ENCODE assay signal across 9 cellular contexts in genomic region chr16:4477966-4478365, GRCh38. TPM values are rescaled to one million over a fixed set of nuclear protein-coding genes. Genes with fewer than 3 reads are reported as not detected.
DNase-seq lines count a peak whose midpoint lies in the region; ATAC-seq and FAIRE-seq lines count a peak whose summit lies in the region.
"Had no signal": no experiment of that assay in that cellular context is flagged by ENCODE, and none has a peak within 500 bp of the region (broad histone marks: within the 10 kb centered on the region; RNA-seq: fewer than 3 reads in every experiment).

No MANE protein-coding gene starts in this region.

- H3K36me3 ChIP-seq in small intestine (ENCODE audit: control insufficient read depth in 2 of 2, insufficient read depth in 2 of 2, low read length in 2 of 2), result no peaks in the 10 kb centered on the region

- H3K27me3 Mint-ChIP-seq in activated naive CD8-positive, alpha-beta T cell treated with anti-CD3 and anti-CD28 coated beads, Interleukin-2, amount 10 ng/mL, durations not matched to agents 7 days and 5 days, result no peaks in the 10 kb centered on the region
- H3K27me3 Mint-ChIP-seq in memory B cell, result no peaks in the 10 kb centered on the region

- no peaks in the 10 kb centered on the region for H3K27me3 ChIP-seq in small intestine (ENCODE audit: control insufficient read depth in 2 of 2, insufficient read depth in 2 of 2, low read length in 2 of 2)

- peak overlapping the region; percentile 95 for H3K4me3 Mint-ChIP-seq in activated naive CD8-positive, alpha-beta T cell treated with anti-CD3 and anti-CD28 coated beads, Interleukin-2, amount 10 ng/mL, durations not matched to agents 7 days and 5 days
- H3K4me3 Mint-ChIP-seq in memory B cell, result peak overlapping the region; percentile 62

- no peaks in the 10 kb centered on the region for H3K9me3 Mint-ChIP-seq in activated naive CD8-positive, alpha-beta T cell treated with anti-CD3 and anti-CD28 coated beads, Interleukin-2, amount 10 ng/mL, durations not matched to agents 7 days and 5 days
- no peaks in the 10 kb centered on the region for H3K9me3 Mint-ChIP-seq in memory B cell

- POLR2A ChIA-PET in activated naive CD8-positive, alpha-beta T cell treated with anti-CD3 and anti-CD28 coated beads, Interleukin-2, amount 10 ng/mL, durations not matched to agents 7 days and 5 days (lab: Charles Lee), result interaction anchor here (0.6 to 6.6 kb wide), 7 partner anchors 10 to 216 kb away, joined by 3 to 112 read pairs (median 21); partner anchors contain the start of genes CORO7 and NUDT16L1

- no peak for ATAC-seq in activated naive CD8-positive, alpha-beta T cell treated with anti-CD3 and anti-CD28 coated beads, Interleukin-2, amount 10 ng/mL, durations not matched to agents 7 days and 5 days (ENCODE audit: low read depth)
- no peak for ATAC-seq in memory B cell (ENCODE audit: low read depth)
- ATAC-seq in left lobe of liver, result no peak
- ATAC-seq in HG03039 (IDR thresholded peaks at IDR 0.05; ENCODE audit: unreplicated experiment), result no peak

- in situ Hi-C loops in Caki2 (cut with HindIII; ENCODE audit: low pct_unique_long_range_greater_than_20kb, low sequenced_read_pairs), result no loop called here

- H3K4me1 Mint-ChIP-seq in activated naive CD8-positive, alpha-beta T cell treated with anti-CD3 and anti-CD28 coated beads, Interleukin-2, amount 10 ng/mL, durations not matched to agents 7 days and 5 days, result peaks cover 42% of the 10 kb centered on the region
- peaks cover 17% of the 10 kb centered on the region for H3K4me1 Mint-ChIP-seq in memory B cell

- peaks cover 17% of the 10 kb centered on the region for H3K36me3 Mint-ChIP-seq in activated naive CD8-positive, alpha-beta T cell treated with anti-CD3 and anti-CD28 coated beads, Interleukin-2, amount 10 ng/mL, durations not matched to agents 7 days and 5 days
- H3K36me3 Mint-ChIP-seq in memory B cell, result peaks cover 2% of the 10 kb centered on the region

- no peak for FAIRE-seq in small intestine (lab: Jason Lieb, UNC)
- FAIRE-seq: islet of Langerhans had no signal

- H3K27ac Mint-ChIP-seq in activated naive CD8-positive, alpha-beta T cell treated with anti-CD3 and anti-CD28 coated beads, Interleukin-2, amount 10 ng/mL, durations not matched to agents 7 days and 5 days, result peak overlapping the region; percentile 89
- H3K27ac Mint-ChIP-seq in memory B cell, result no peak overlapping the region

- peak; percentile 61 for DNase-seq in Caki2 (ENCODE audit: low read depth)
- no peak for DNase-seq in Jurkat, Clone E6-1 (ENCODE audit: low read depth, low spot score)
- no peak for DNase-seq in activated naive CD8-positive, alpha-beta T cell treated with anti-CD3 and anti-CD28 coated beads, Interleukin-2, amount 10 ng/mL, durations not matched to agents 7 days and 5 days
- no peak for DNase-seq in memory B cell (ENCODE audit: low spot score in 2 of 2)
- DNase-seq in small intestine, result no peak
- no peak for DNase-seq in left lobe of liver (ENCODE audit: low spot score)
- DNase-seq in activated CD4-positive, CD25-positive, alpha-beta regulatory T cell (lab: John Stamatoyannopoulos, UW), result no peak

- peaks cover 0 to 2% of the 10 kb centered on the region in 2 donors for H3K4me1 ChIP-seq in small intestine (ENCODE audit: control insufficient read depth in 2 of 2, insufficient read depth in 1 of 2, low read depth in 1 of 2, low read length in 1 of 2)

- no peaks in the 10 kb centered on the region for H3K9me3 ChIP-seq in small intestine (ENCODE audit: control insufficient read depth, low read depth)

- H3K27ac ChIP-seq in small intestine (ENCODE audit: low read depth in 1 of 2, low read length in 1 of 2), result no peak overlapping the region

- H3K4me3 ChIP-seq in Jurkat, Clone E6-1 (ENCODE audit: low read length), result peak overlapping the region; percentile 82; the same call in 1 of the 2 replicates
- H3K4me3 ChIP-seq in small intestine (ENCODE audit: low read depth in 1 of 2, low read length in 2 of 2), result no peak overlapping the region

- 60 to 71% (median 62%) methylated on average over 2 of the region's 2 CpGs for WGBS in small intestine, 3 donors

RNA-seq across cellular contexts. Expression of gene HMOX2, which starts 1.8 kb away (rescaled TPM):
- total RNA-seq in Caki2 (2014; rRNA removed; shearing (Covaris generic); ENCODE audit: low replicate concordance), result 59.7 and 65.0 TPM in 2 replicates
- polyA plus RNA-seq in Jurkat, Clone E6-1 (2012; ENCODE audit: insufficient read depth, insufficient read length), result 121 TPM
- 10 to 100 TPM; 84.5 to 86.9 TPM for total RNA-seq in activated naive CD8-positive, alpha-beta T cell treated with anti-CD3 and anti-CD28 coated beads, Interleukin-2, amount 10 ng/mL, durations not matched to agents 7 days and 5 days
- polyA plus RNA-seq in small intestine, result 10 to 100 TPM; 62.7 to 89.7 (median 86.5) TPM
- 44.9 TPM for total RNA-seq in left lobe of liver

RNA-seq across cellular contexts. Expression of gene NMRAL1, which starts 3.5 kb away (rescaled TPM):
- total RNA-seq in Caki2 (2014; rRNA removed; shearing (Covaris generic); ENCODE audit: low replicate concordance), result 211 and 290 TPM in 2 replicates
- 272 TPM for polyA plus RNA-seq in Jurkat, Clone E6-1 (2012; ENCODE audit: insufficient read depth, insufficient read length)
- 10 to 100 TPM; 64.5 to 64.6 TPM for total RNA-seq in activated naive CD8-positive, alpha-beta T cell treated with anti-CD3 and anti-CD28 coated beads, Interleukin-2, amount 10 ng/mL, durations not matched to agents 7 days and 5 days
- 10 to 100 TPM; 53.9 to 70.9 (median 58.1) TPM for polyA plus RNA-seq in small intestine
- 38.3 TPM for total RNA-seq in left lobe of liver

RNA-seq across cellular contexts. Expression of gene DNAJA3, which starts 52.3 kb away (rescaled TPM):
- total RNA-seq in Caki2 (2014; rRNA removed; shearing (Covaris generic); ENCODE audit: low replicate concordance), result 106 and 136 TPM in 2 replicates
- polyA plus RNA-seq in Jurkat, Clone E6-1 (2012; ENCODE audit: insufficient read depth, insufficient read length), result 72.5 TPM
- total RNA-seq in activated naive CD8-positive, alpha-beta T cell treated with anti-CD3 and anti-CD28 coated beads, Interleukin-2, amount 10 ng/mL, durations not matched to agents 7 days and 5 days, result 10 to 100 TPM; 52.2 to 62.2 TPM
- polyA plus RNA-seq in small intestine, result 10 to 100 TPM; 26.7 to 71.4 (median 31.1) TPM
- total RNA-seq in left lobe of liver, result 57.0 TPM
